In genomic region chr1:43495204-43495603, GRCh38 we compare ENCODE assay signal across 22 cellular contexts. TPM values are rescaled to one million over a fixed set of nuclear protein-coding genes. Genes with fewer than 3 reads are reported as not detected.
"Had no signal": no experiment of that assay in that cellular context is flagged by ENCODE, and none has a peak within 500 bp of the region (broad histone marks: within the 10 kb centered on the region; RNA-seq: fewer than 3 reads in every experiment).

No MANE protein-coding gene starts in this region.

- H3K4me1 ChIP-seq: pancreas, psoas muscle, right atrium auricular region had no signal

- H3K9me3 ChIP-seq: neutrophil, pancreas, psoas muscle had no signal

- H3K4me3 Mint-ChIP-seq: activated CD4-positive, alpha-beta T cell treated with anti-CD3 and anti-CD28 coated beads, Interleukin-2, amount 10 ng/mL, durations not matched to agents 24 days and 14 days; activated CD8-positive, alpha-beta T cell treated with anti-CD3 and anti-CD28 coated beads, Interleukin-2, amount 10 ng/mL, durations not matched to agents 7 days and 5 days; activated naive CD8-positive, alpha-beta T cell treated with anti-CD3 and anti-CD28 coated beads, Interleukin-2, amount 50 U/mL, for 24 hours; activated T-helper 1 cell treated with anti-CD3 and anti-CD28 coated beads, Interleukin-12 subunit alpha, Interleukin-12 subunit beta, Interleukin-2, Interleukin-4 antibody, amounts not matched to agents 30 ng/mL and 10 ng/mL and 1 ng/mL, durations not matched to agents 14 hours and 24 hours and 36 hours; immature natural killer cell; natural killer cell treated with Interleukin-12 subunit alpha and Interleukin-12 subunit beta and Interleukin-15 and Interleukin-18, amount 100 ng/mL, for 72 hours had no signal

- H3K4me1 Mint-ChIP-seq: activated CD4-positive, alpha-beta T cell treated with anti-CD3 and anti-CD28 coated beads, Interleukin-2, amount 10 ng/mL, durations not matched to agents 24 days and 14 days; activated naive CD8-positive, alpha-beta T cell treated with anti-CD3 and anti-CD28 coated beads, Interleukin-2, amount 50 U/mL, for 24 hours; immature natural killer cell had no signal

- H3K27ac ChIP-seq: coronary artery, foreskin keratinocyte, neutrophil, pancreas, psoas muscle, right atrium auricular region had no signal

- FAIRE-seq: endometrium, pancreas, urothelium cell line had no signal

- ATAC-seq: activated CD8-positive, alpha-beta T cell treated with anti-CD3 and anti-CD28 coated beads, Interleukin-2, amount 10 ng/mL, durations not matched to agents 7 days and 5 days; activated naive CD8-positive, alpha-beta T cell treated with anti-CD3 and anti-CD28 coated beads, Interleukin-2, amount 50 U/mL, for 24 hours; foreskin keratinocyte; left lobe of liver; natural killer cell treated with Interleukin-12 subunit alpha and Interleukin-12 subunit beta and Interleukin-15 and Interleukin-18, amount 100 ng/mL, for 72 hours; pancreas; psoas muscle; stimulated activated naive CD8-positive, alpha-beta T cell treated with anti-CD3 and anti-CD28 coated beads, Interleukin-15, Interleukin-2, amounts not matched to agents 100 U/mL and 50 U/mL, for 24 hours had no signal

- H3K27ac Mint-ChIP-seq: activated CD4-positive, alpha-beta T cell treated with anti-CD3 and anti-CD28 coated beads, Interleukin-2, amount 10 ng/mL, durations not matched to agents 24 days and 14 days; activated CD8-positive, alpha-beta T cell treated with anti-CD3 and anti-CD28 coated beads, Interleukin-2, amount 10 ng/mL, durations not matched to agents 7 days and 5 days; activated naive CD8-positive, alpha-beta T cell treated with anti-CD3 and anti-CD28 coated beads, Interleukin-2, amount 50 U/mL, for 24 hours; activated T-helper 1 cell treated with anti-CD3 and anti-CD28 coated beads, Interleukin-12 subunit alpha, Interleukin-12 subunit beta, Interleukin-2, Interleukin-4 antibody, amounts not matched to agents 30 ng/mL and 10 ng/mL and 1 ng/mL, durations not matched to agents 14 hours and 24 hours and 36 hours; immature natural killer cell; natural killer cell treated with Interleukin-12 subunit alpha and Interleukin-12 subunit beta and Interleukin-15 and Interleukin-18, amount 100 ng/mL, for 72 hours had no signal

- H3K4me3 ChIP-seq: coronary artery, pancreas, psoas muscle, right atrium auricular region had no signal

- DNase-seq: activated CD4-positive, alpha-beta T cell treated with anti-CD3 and anti-CD28 coated beads, Interleukin-2, amount 10 ng/mL, durations not matched to agents 24 days and 14 days; activated CD8-positive, alpha-beta T cell treated with anti-CD3 and anti-CD28 coated beads, Interleukin-2, amount 10 ng/mL, durations not matched to agents 7 days and 5 days; activated gamma-delta T cell; activated naive CD4-positive, alpha-beta T cell treated with anti-CD3 and anti-CD28 coated beads, Interleukin-2, amount 50 U/mL, for 16 hours; activated naive CD8-positive, alpha-beta T cell treated with anti-CD3 and anti-CD28 coated beads, Interleukin-2, amount 50 U/mL, for 24 hours; cerebellar nuclear complex; foreskin keratinocyte; immature natural killer cell; midbrain; pancreas; psoas muscle; stimulated activated CD4-positive, alpha-beta T cell treated with anti-CD3 and anti-CD28 coated beads, Interleukin-4, amount 100 ng/mL, for 4 hours; stimulated activated naive CD8-positive, alpha-beta T cell treated with anti-CD3 and anti-CD28 coated beads, Interleukin-15, Interleukin-2, amounts not matched to agents 100 U/mL and 50 U/mL, for 24 hours; T-helper 9 cell had no signal

- H3K27me3 ChIP-seq: foreskin keratinocyte, pancreas, right atrium auricular region had no signal

- H3K36me3 ChIP-seq: neutrophil, pancreas, right atrium auricular region had no signal

RNA-seq across cellular contexts. Expression of gene PTPRF, which starts 35.5 kb away (rescaled TPM):
- polyA plus RNA-seq: immature natural killer cell had no signal
